Comparison of ENCODE assay signal across 17 cellular contexts in the genomic region with DNA sequence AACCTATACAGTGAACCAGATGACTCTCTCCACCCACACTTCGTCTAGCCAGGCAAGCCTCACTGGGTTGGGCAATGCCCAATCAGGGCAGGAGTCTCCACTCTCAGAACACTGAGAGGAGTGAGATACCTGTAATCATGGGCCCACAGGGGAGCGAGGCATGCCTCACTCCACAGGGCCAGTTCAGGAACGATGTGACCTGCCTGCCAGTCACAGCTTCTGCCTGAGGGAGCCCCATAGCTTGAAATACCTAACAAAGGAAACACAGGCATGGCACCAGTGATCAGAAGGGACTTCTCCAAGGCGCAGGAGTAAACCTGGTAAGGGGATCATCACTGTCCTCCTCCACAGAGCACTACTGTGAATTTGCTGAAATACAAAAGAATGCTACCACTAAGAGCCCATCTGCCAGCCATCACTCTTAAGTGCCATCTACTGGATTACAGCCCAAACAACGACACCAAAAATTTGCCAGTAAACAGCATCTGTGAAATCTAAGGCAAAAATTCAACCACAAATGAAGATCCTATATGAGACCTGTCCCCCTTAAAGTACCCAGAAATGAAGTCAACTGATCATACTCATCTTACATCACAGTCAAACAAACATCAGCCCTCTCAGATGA.
DNase-seq lines count a peak whose midpoint lies in the region; ATAC-seq and TF ChIP-seq lines count a peak whose summit lies in the region.
"Had no signal": no experiment of that assay in that cellular context is flagged by ENCODE, and none has a peak within 500 bp of the region (broad histone marks: within the 10 kb centered on the region; RNA-seq: fewer than 3 reads in every experiment).

No MANE protein-coding gene starts in this region.

- no peaks in the 10 kb centered on the region for H3K9me3 ChIP-seq in BE2C
- H3K9me3 ChIP-seq: BLaER1, breast epithelium had no signal

- H3K27me3 ChIP-seq in BE2C (no peaks in the 10 kb centered on the region), H7 (ENCODE audit: control insufficient read depth, insufficient read depth, low read length) (no peaks in the 10 kb centered on the region)
- H3K27me3 ChIP-seq: BLaER1, breast epithelium, heart right ventricle had no signal

- peak; percentile 14; the same call in 1 of the 2 replicates for TF ChIP-seq CTCF in BE2C (IDR thresholded peaks at IDR 0.05; ENCODE audit: low read depth, low read length)
- TF ChIP-seq CTCF in epithelial cell of proximal tubule (conservative IDR thresholded peaks at IDR 0.05; ENCODE audit: low read depth, low read length) = peak; percentile 12

- ATAC-seq in HG03354 (IDR thresholded peaks at IDR 0.05; ENCODE audit: poor library complexity, severe bottlenecking, unreplicated experiment) = no peak
- ATAC-seq: heart right ventricle; stimulated activated effector memory CD8-positive, alpha-beta T cell treated with anti-CD3 and anti-CD28 coated beads, Interleukin-12 subunit alpha, Interleukin-12 subunit beta, amount 100 ng/mL, for 72 hours had no signal

- no peaks in the 10 kb centered on the region for H3K4me1 ChIP-seq in BE2C
- H3K4me1 ChIP-seq: BLaER1, breast epithelium, heart right ventricle had no signal

- H3K4me3 ChIP-seq in BE2C (ENCODE audit: low read depth, low read length) (no peak overlapping the region), H7 (ENCODE audit: insufficient read depth, low read depth, low read length) (no peak overlapping the region), epithelial cell of proximal tubule (ENCODE audit: low read depth, low read length) (no peak overlapping the region)
- H3K4me3 ChIP-seq: BLaER1, breast epithelium, GM23248, heart right ventricle had no signal

- no peak for DNase-seq in BE2C
- DNase-seq in H7 = peak; percentile 4
- peak; percentile 57 for DNase-seq in NCI-H748 (lab: John Stamatoyannopoulos, UW; ENCODE audit: unreplicated experiment)
- DNase-seq in epithelial cell of proximal tubule (ENCODE audit: low read depth) = no peak
- no peak for DNase-seq in mucosa of gallbladder (ENCODE audit: low spot score)
- DNase-seq in effector CD8-positive, alpha-beta T cell (lab: John Stamatoyannopoulos, UW) = no peak
- no peak for DNase-seq in activated gamma-delta T cell treated with Interleukin-2 at 50 U/mL for 16 hours
- DNase-seq: activated CD4-positive, alpha-beta T cell treated with anti-CD3 and anti-CD28 coated beads, Interleukin-2, amount 10 ng/mL, durations not matched to agents 7 days and 5 days; GM23248; heart right ventricle; NCI-H526 treated with DMSO at 0.1 percent for 48 hours; posterior cingulate gyrus; stimulated activated CD4-positive, alpha-beta T cell treated with anti-CD3 and anti-CD28 coated beads, Interleukin-2, amount 100 ng/mL, for 24 hours had no signal

- no peaks in the 10 kb centered on the region for H3K36me3 ChIP-seq in BE2C
- no peaks in the 10 kb centered on the region for H3K36me3 ChIP-seq in H7 (replicated peaks; ENCODE audit: control insufficient read depth, insufficient read depth, low read length)
- H3K36me3 ChIP-seq: BLaER1, breast epithelium, heart right ventricle had no signal

Comparison
In these comparisons a context has a peak if more than half of its experiments do, and no peak if none do; other contexts are left out.
1. DNase-seq: peak in H7 (single experiment) and NCI-H748 (single experiment); none in BE2C (single experiment), epithelial cell of proximal tubule (single experiment), mucosa of gallbladder (single experiment), effector CD8-positive, alpha-beta T cell (single experiment) and activated gamma-delta T cell treated with Interleukin-2 at 50 U/mL for 16 hours (single experiment).